15 cellular contexts compared by ENCODE assay signal in genomic region chr20:63898882-63899558, GRCh38. TPM values are rescaled to one million over a fixed set of nuclear protein-coding genes. Genes with fewer than 3 reads are reported as not detected.
DNase-seq lines count a peak whose midpoint lies in the region; ATAC-seq and TF ChIP-seq lines count a peak whose summit lies in the region.
"Had no signal": no experiment of that assay in that cellular context is flagged by ENCODE, and none has a peak within 500 bp of the region (broad histone marks: within the 10 kb centered on the region; RNA-seq: fewer than 3 reads in every experiment).

No MANE protein-coding gene starts in this region.

- DNase-seq in Right ventricle myocardium inferior (ENCODE audit: missing footprints), result peak; percentile 69
- no peak for DNase-seq in right cardiac atrium
- no peak for DNase-seq in NT2/D1 (ENCODE audit: low read depth, low spot score)
- DNase-seq in activated naive CD8-positive, alpha-beta T cell treated with anti-CD3 and anti-CD28 coated beads for 36 hours, result no peak
- peak; percentile 81 for DNase-seq in spleen
- DNase-seq in effector memory CD8-positive, alpha-beta T cell, result no peak
- DNase-seq in GM19238 (ENCODE audit: insufficient read length, low spot score), result no peak
- no peak for DNase-seq in tibial artery
- DNase-seq: activated CD8-positive, alpha-beta memory T cell treated with anti-CD3 and anti-CD28 coated beads for 24 hours; effector CD4-positive, alpha-beta T cell; left colon; NCI-H345 had no signal

- H3K9me3 Mint-ChIP-seq in activated naive CD8-positive, alpha-beta T cell treated with anti-CD3 and anti-CD28 coated beads for 36 hours, result no peaks in the 10 kb centered on the region
- H3K9me3 Mint-ChIP-seq in effector memory CD8-positive, alpha-beta T cell, result no peaks in the 10 kb centered on the region

- WGBS in right cardiac atrium, result 55% methylated on average over 10 of the region's 10 CpGs
- 64 to 75% (median 72%) methylated on average over 10 of the region's 10 CpGs for WGBS in spleen, 5 donors

- H3K4me1 ChIP-seq in right cardiac atrium (ENCODE audit: control insufficient read depth, insufficient read depth, low read length), result peaks cover 11% of the 10 kb centered on the region
- peaks cover 10% of the 10 kb centered on the region for H3K4me1 ChIP-seq in NT2/D1 (ENCODE audit: insufficient read depth, insufficient read length)
- H3K4me1 ChIP-seq in spleen, result peaks cover 21 to 93% (median 83%) of the 10 kb centered on the region in 6 donors
- peaks cover 0 to 32% (median 21%) of the 10 kb centered on the region in 4 donors for H3K4me1 ChIP-seq in tibial artery

- H3K27ac Mint-ChIP-seq in activated naive CD8-positive, alpha-beta T cell treated with anti-CD3 and anti-CD28 coated beads for 36 hours, result peak overlapping the region; percentile 56
- peak overlapping the region in 1 of 2 donors; percentile 96 for H3K27ac Mint-ChIP-seq in effector memory CD8-positive, alpha-beta T cell

- no peak for ATAC-seq in Right ventricle myocardium inferior
- ATAC-seq in right cardiac atrium, result no peak
- ATAC-seq in effector memory CD8-positive, alpha-beta T cell (replicated peaks), result no peak
- ATAC-seq: left colon had no signal

- intact Hi-C loops in Right ventricle myocardium inferior (cut with DNase I), result no loop called here
- intact Hi-C loops in right cardiac atrium (cut with DNase I), result loop anchor here in 1 of 4 donors (10.0 kb wide), 1 partner anchor 76 kb away; the partner anchor contains the start of gene SAMD10
- intact Hi-C loops in spleen (cut with DNase I; ENCODE audit: low total_unique reads), result no loop called here
- intact Hi-C loops in tibial artery (cut with DNase I; ENCODE audit: low total_unique reads), result no loop called here

- no peak overlapping the region for H3K4me3 Mint-ChIP-seq in activated naive CD8-positive, alpha-beta T cell treated with anti-CD3 and anti-CD28 coated beads for 36 hours
- H3K4me3 Mint-ChIP-seq in effector memory CD8-positive, alpha-beta T cell, result no peak overlapping the region

- no peak for TF ChIP-seq POLR2A in spleen (IDR thresholded peaks at IDR 0.05)

- H3K27ac ChIP-seq in right cardiac atrium (ENCODE audit: low read length) (no peak overlapping the region), spleen (peak overlapping the region in 7 of 8 donors; percentile 39 to 97 (median 75)), tibial artery (no peak overlapping the region)
- H3K27ac ChIP-seq: SJSA1 had no signal

- H3K9ac ChIP-seq in NT2/D1 (ENCODE audit: insufficient read length, low read depth), result peak overlapping the region; percentile 51

- H3K4me1 Mint-ChIP-seq in activated naive CD8-positive, alpha-beta T cell treated with anti-CD3 and anti-CD28 coated beads for 36 hours, result peaks cover 55% of the 10 kb centered on the region
- H3K4me1 Mint-ChIP-seq in effector memory CD8-positive, alpha-beta T cell (ENCODE audit: low read depth in 2 of 2), result peaks cover 47 to 51% of the 10 kb centered on the region in 2 donors

- peaks cover 32% of the 10 kb centered on the region for H3K36me3 ChIP-seq in NT2/D1 (ENCODE audit: insufficient read depth, insufficient read length, low read length)
- peaks cover 0 to 45% (median 1%) of the 10 kb centered on the region in 6 donors for H3K36me3 ChIP-seq in spleen
- no peaks in the 10 kb centered on the region for H3K36me3 ChIP-seq in tibial artery

- peaks cover 27% of the 10 kb centered on the region for H3K36me3 Mint-ChIP-seq in activated naive CD8-positive, alpha-beta T cell treated with anti-CD3 and anti-CD28 coated beads for 36 hours
- peaks cover 41% of the 10 kb centered on the region for H3K36me3 Mint-ChIP-seq in effector memory CD8-positive, alpha-beta T cell (ENCODE audit: insufficient read depth)

- no peaks in the 10 kb centered on the region for H3K27me3 Mint-ChIP-seq in activated naive CD8-positive, alpha-beta T cell treated with anti-CD3 and anti-CD28 coated beads for 36 hours
- H3K27me3 Mint-ChIP-seq in effector memory CD8-positive, alpha-beta T cell, result no peaks in the 10 kb centered on the region

- no peak overlapping the region for H3K4me3 ChIP-seq in right cardiac atrium (ENCODE audit: low read length)
- H3K4me3 ChIP-seq in NT2/D1 (ENCODE audit: insufficient read length, low read depth), result no peak overlapping the region
- peak overlapping the region in 1 of 8 donors; percentile 13 for H3K4me3 ChIP-seq in spleen
- H3K4me3 ChIP-seq in tibial artery, result no peak overlapping the region
- H3K4me3 ChIP-seq: SJSA1 had no signal

- no peaks in the 10 kb centered on the region for H3K9me3 ChIP-seq in right cardiac atrium (ENCODE audit: control insufficient read depth, low read length)
- H3K9me3 ChIP-seq in NT2/D1 (ENCODE audit: insufficient read depth, low read length), result no peaks in the 10 kb centered on the region
- no peaks in the 10 kb centered on the region for H3K9me3 ChIP-seq in spleen
- H3K9me3 ChIP-seq in tibial artery, result no peaks in the 10 kb centered on the region
- H3K9me3 ChIP-seq: SJSA1 had no signal

- TF ChIP-seq CTCF in spleen (IDR thresholded peaks at IDR 0.05 in 8 of 11, conservative IDR thresholded peaks at IDR 0.05 in 3 of 11), result no peak
- no peak for TF ChIP-seq CTCF in tibial artery (IDR thresholded peaks at IDR 0.05)

- H3K27me3 ChIP-seq in right cardiac atrium (ENCODE audit: control insufficient read depth, insufficient read depth), result no peaks in the 10 kb centered on the region
- H3K27me3 ChIP-seq in NT2/D1 (ENCODE audit: insufficient read depth, insufficient read length), result no peaks in the 10 kb centered on the region
- H3K27me3 ChIP-seq in spleen (replicated peaks in 1 of 7), result no peaks in the 10 kb centered on the region
- H3K27me3 ChIP-seq in tibial artery, result no peaks in the 10 kb centered on the region
- H3K27me3 ChIP-seq: SJSA1 had no signal

RNA-seq across cellular contexts. Expression of gene DNAJC5, which starts 4.1 kb away (rescaled TPM):
- total RNA-seq in Right ventricle myocardium inferior (41.4 TPM), right cardiac atrium (10 to 100 TPM; 43.1 to 51.0 (median 49.9) TPM), spleen (10 to 100 TPM; 47.5 to 83.1 (median 65.4) TPM)
- polyA plus RNA-seq in right cardiac atrium (32.2 TPM), spleen (10 to 100 TPM; 12.7 to 32.3 (median 15.2) TPM)
- 10 to 100 TPM; 32.1 to 32.9 TPM for total RNA-seq in activated naive CD8-positive, alpha-beta T cell treated with anti-CD3 and anti-CD28 coated beads for 36 hours

RNA-seq across cellular contexts. Expression of gene TPD52L2, which starts 34.0 kb away (rescaled TPM):
- 78.0 TPM for total RNA-seq in Right ventricle myocardium inferior
- 10 to 100 TPM; 62.1 to 73.5 (median 63.6) TPM for total RNA-seq in right cardiac atrium
- 52.3 TPM for polyA plus RNA-seq in right cardiac atrium
- total RNA-seq in activated naive CD8-positive, alpha-beta T cell treated with anti-CD3 and anti-CD28 coated beads for 36 hours, result 10 to 100 TPM; 58.6 to 58.9 TPM
- total RNA-seq in spleen, result 100 to 1,000 TPM in 1 of 7 donors, 10 to 100 TPM in 6; 66.3 to 102 (median 92.1) TPM
- 10 to 100 TPM; 60.2 to 94.6 (median 63.5) TPM for polyA plus RNA-seq in spleen

RNA-seq across cellular contexts. Expression of gene ABHD16B, which starts 37.7 kb away (rescaled TPM):
- not detected for total RNA-seq in Right ventricle myocardium inferior
- not detected for total RNA-seq in right cardiac atrium
- 0.54 TPM for polyA plus RNA-seq in right cardiac atrium
- total RNA-seq in activated naive CD8-positive, alpha-beta T cell treated with anti-CD3 and anti-CD28 coated beads for 36 hours, result not detected
- total RNA-seq in spleen, result not detected
- polyA plus RNA-seq in spleen, result under 1 TPM; 0.49 to 0.86 (median 0.57) TPM
- total RNA-seq: glomerular endothelial cell, left colon, M059J, SJSA1 had no signal

RNA-seq across cellular contexts. Expression of gene UCKL1, which starts 57.2 kb away (rescaled TPM):
- 52.0 TPM for total RNA-seq in Right ventricle myocardium inferior
- 10 to 100 TPM; 35.5 to 47.0 (median 44.0) TPM for total RNA-seq in right cardiac atrium
- 36.5 TPM for polyA plus RNA-seq in right cardiac atrium
- total RNA-seq in activated naive CD8-positive, alpha-beta T cell treated with anti-CD3 and anti-CD28 coated beads for 36 hours, result 10 to 100 TPM; 27.6 to 28.9 TPM
- 10 to 100 TPM; 34.2 to 52.2 (median 47.1) TPM for total RNA-seq in spleen
- 10 to 100 TPM; 36.0 to 68.0 (median 62.7) TPM for polyA plus RNA-seq in spleen

Comparison
In these comparisons a context has a peak if more than half of its experiments do, and no peak if none do; other contexts are left out.
1. DNase-seq: peak in Right ventricle myocardium inferior (single experiment) and spleen (single experiment); none in right cardiac atrium (0 of 3), NT2/D1 (single experiment), activated naive CD8-positive, alpha-beta T cell treated with anti-CD3 and anti-CD28 coated beads for 36 hours (single experiment), effector memory CD8-positive, alpha-beta T cell (0 of 3), GM19238 (single experiment) and tibial artery (0 of 2).
2. H3K27ac ChIP-seq: peak in spleen (7 of 8); none in right cardiac atrium (single experiment) and tibial artery (0 of 2).